10 cellular contexts compared by ENCODE assay signal in the genomic region with DNA sequence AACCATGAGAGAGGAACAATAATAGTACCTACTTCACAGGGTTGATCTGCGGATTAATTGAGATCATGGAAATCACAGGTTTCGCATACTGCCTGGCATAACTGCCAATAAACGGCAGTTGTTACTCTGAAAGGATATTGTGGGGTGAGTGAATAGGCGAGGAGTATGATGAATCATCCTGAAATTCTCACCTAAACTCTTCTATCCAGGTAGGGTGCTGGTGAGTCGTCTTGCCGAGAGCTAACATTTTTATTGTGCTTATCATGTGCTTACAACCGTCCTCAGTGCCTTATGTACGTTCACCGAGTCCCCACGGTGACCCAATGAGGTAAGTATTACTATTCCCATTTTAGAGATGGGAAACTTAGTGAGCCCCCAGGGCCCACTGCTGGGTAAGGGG. TPM values are rescaled to one million over a fixed set of nuclear protein-coding genes. Genes with fewer than 3 reads are reported as not detected.
A peak's percentile ranks its signal among the peaks of the same experiment; 100 is the strongest.
DNase-seq lines count a peak whose midpoint lies in the region; ATAC-seq, FAIRE-seq and TF ChIP-seq lines count a peak whose summit lies in the region.
"Had no signal": no experiment of that assay in that cellular context is flagged by ENCODE, and none has a peak within 500 bp of the region (broad histone marks: within the 10 kb centered on the region; RNA-seq: fewer than 3 reads in every experiment).

No MANE protein-coding gene starts in this region.

- peak overlapping the region; percentile 75 for H2AFZ ChIP-seq in astrocyte (ENCODE audit: low read depth, low read length)
- no peak overlapping the region for H2AFZ ChIP-seq in mesenchymal stem cell (ENCODE audit: low read depth, low read length)

- H3K27me3 Mint-ChIP-seq in astrocyte (ENCODE audit: low read depth, unreplicated experiment), result peaks cover 10% of the 10 kb centered on the region

- no peak overlapping the region for H3K4me2 ChIP-seq in astrocyte (ENCODE audit: low read length)
- no peak overlapping the region for H3K4me2 ChIP-seq in mesenchymal stem cell (ENCODE audit: low read length, poor library complexity, severe bottlenecking)

- no peak overlapping the region for H3K4me3 Mint-ChIP-seq in astrocyte (ENCODE audit: unreplicated experiment)
- H3K4me3 Mint-ChIP-seq: dendritic cell treated with granulocyte-macrophage colony-stimulating factor and Interleukin-4, amounts not matched to agents 40 ng/mL and 50 ng/mL, for 4 days had no signal

- 69% methylated on average over 10 of the region's 10 CpGs for WGBS in mesenchymal stem cell
- WGBS in aorta, 2 donors, result 76% methylated on average over 10 of the region's 10 CpGs

- H3K79me2 ChIP-seq in astrocyte (ENCODE audit: insufficient read depth, low read length), result no peaks in the 10 kb centered on the region

- no peaks in the 10 kb centered on the region for H3K36me3 ChIP-seq in astrocyte (ENCODE audit: insufficient read depth, low read length)
- no peaks in the 10 kb centered on the region for H3K36me3 ChIP-seq in mesenchymal stem cell (ENCODE audit: control insufficient read depth in 1 of 2, insufficient read depth in 2 of 2, low read depth in 1 of 2, low read length in 2 of 2)
- H3K36me3 ChIP-seq in aorta (ENCODE audit: control insufficient read depth in 1 of 2, insufficient read depth in 2 of 2, low read length in 1 of 2), result no peaks in the 10 kb centered on the region

- no peak overlapping the region for H3K27ac Mint-ChIP-seq in astrocyte (ENCODE audit: unreplicated experiment)
- H3K27ac Mint-ChIP-seq: dendritic cell treated with granulocyte-macrophage colony-stimulating factor and Interleukin-4, amounts not matched to agents 40 ng/mL and 50 ng/mL, for 4 days had no signal

- H3K27me3 ChIP-seq in astrocyte (ENCODE audit: insufficient read depth, low read length), result peaks cover 2% of the 10 kb centered on the region
- H3K27me3 ChIP-seq in mesenchymal stem cell (ENCODE audit: control insufficient read depth in 1 of 2, insufficient read depth in 1 of 2, low read length in 2 of 2), result peaks cover 0 to 20% of the 10 kb centered on the region in 2 experiments
- no peaks in the 10 kb centered on the region for H3K27me3 ChIP-seq in aorta (ENCODE audit: control insufficient read depth in 1 of 2, insufficient read depth in 2 of 2, low read length in 1 of 2)

- intact Hi-C loops in aorta (cut with DNase I), result loop anchor here (1.0 to 10.0 kb wide), 5 partner anchors 234 to 331 kb away; no protein-coding TSS in a partner anchor

- no peak overlapping the region for H2BK120ac ChIP-seq in mesenchymal stem cell (ENCODE audit: low read depth, low read length)

- H4K8ac ChIP-seq in mesenchymal stem cell (ENCODE audit: low read length), result no peak overlapping the region

- no peak overlapping the region for H4K91ac ChIP-seq in mesenchymal stem cell (ENCODE audit: low read length)

- no peak overlapping the region for H2BK15ac ChIP-seq in mesenchymal stem cell (ENCODE audit: low read depth, poor library complexity, severe bottlenecking)

- no peak overlapping the region for H3K23ac ChIP-seq in mesenchymal stem cell (ENCODE audit: low read length in 2 of 2)

- H3K9ac ChIP-seq in astrocyte (ENCODE audit: low read length) (peak overlapping the region; percentile 22), mesenchymal stem cell (ENCODE audit: low read length) (peak overlapping the region; percentile 66)

- no peak for FAIRE-seq in astrocyte (lab: Jason Lieb, UNC)

- H2BK5ac ChIP-seq in mesenchymal stem cell (ENCODE audit: low read depth, low read length, poor library complexity, severe bottlenecking), result no peak overlapping the region

- H3K14ac ChIP-seq in mesenchymal stem cell (ENCODE audit: low read length in 2 of 2), result no peak overlapping the region

- no peak overlapping the region for H3K18ac ChIP-seq in mesenchymal stem cell (ENCODE audit: low read depth in 1 of 2, low read length in 2 of 2)

- no peak for ATAC-seq in GM21723 (IDR thresholded peaks at IDR 0.05; ENCODE audit: unreplicated experiment)
- no peak for ATAC-seq in aorta (ENCODE audit: low FRiP score)

- peaks cover 1% of the 10 kb centered on the region for H3K9me3 Mint-ChIP-seq in astrocyte (ENCODE audit: unreplicated experiment)
- H3K9me3 Mint-ChIP-seq: dendritic cell treated with granulocyte-macrophage colony-stimulating factor and Interleukin-4, amounts not matched to agents 40 ng/mL and 50 ng/mL, for 4 days had no signal

- H3K4me1 ChIP-seq in astrocyte (ENCODE audit: insufficient read depth, low read length) (peaks cover 6% of the 10 kb centered on the region), mesenchymal stem cell (ENCODE audit: control insufficient read depth, insufficient read depth, low read depth, low read length) (peaks cover 4% of the 10 kb centered on the region), aorta (ENCODE audit: control insufficient read depth in 1 of 2, insufficient read depth in 2 of 2, low read length in 2 of 2) (no peaks in the 10 kb centered on the region)

- H3K27ac ChIP-seq in astrocyte (ENCODE audit: low read depth, low read length), result no peak overlapping the region
- no peak overlapping the region for H3K27ac ChIP-seq in mesenchymal stem cell (ENCODE audit: low read length, poor library complexity, severe bottlenecking)
- H3K27ac ChIP-seq in aorta (ENCODE audit: low read depth in 1 of 2, low read length in 2 of 2), result no peak overlapping the region

- no peak overlapping the region for H2BK12ac ChIP-seq in mesenchymal stem cell (ENCODE audit: low read length in 2 of 2)

- H4K20me1 ChIP-seq in astrocyte (ENCODE audit: insufficient read depth, low read length), result no peaks in the 10 kb centered on the region

- H3K36me3 Mint-ChIP-seq in astrocyte (ENCODE audit: low read depth, unreplicated experiment), result no peaks in the 10 kb centered on the region

- H3K9me3 ChIP-seq in astrocyte (ENCODE audit: insufficient read depth, low read depth, low read length) (no peaks in the 10 kb centered on the region), mesenchymal stem cell (ENCODE audit: control insufficient read depth, low read length) (no peaks in the 10 kb centered on the region), aorta (ENCODE audit: control insufficient read depth, low read length) (no peaks in the 10 kb centered on the region)

- peak; percentile 8 for DNase-seq in stimulated activated CD4-positive, alpha-beta T cell treated with anti-CD3 and anti-CD28 coated beads, Interleukin-1b, Interleukin-23, amount 100 ng/mL, for 48 hours
- no peak for DNase-seq in stimulated activated CD4-positive, alpha-beta T cell treated with anti-CD3 and anti-CD28 coated beads, Interleukin-2, amount 100 ng/mL, for 48 hours
- DNase-seq in astrocyte (ENCODE audit: low read depth) (no peak), mesenchymal stem cell (no peak), putamen (ENCODE audit: low spot score) (no peak), aorta (no peak), NCI-H1105 (lab: John Stamatoyannopoulos, UW) (no peak)
- DNase-seq: NCI-H1436 treated with DMSO at 0.1 percent for 48 hours had no signal

- no peak for TF ChIP-seq CTCF in astrocyte (IDR thresholded peaks at IDR 0.05; ENCODE audit: insufficient read depth, low read depth, low read length)

- H3K4me1 Mint-ChIP-seq in astrocyte (ENCODE audit: low read depth, unreplicated experiment), result no peaks in the 10 kb centered on the region

- no peak overlapping the region for H3K4me3 ChIP-seq in astrocyte (ENCODE audit: insufficient read depth, low read depth, low read length)
- H3K4me3 ChIP-seq in mesenchymal stem cell (ENCODE audit: insufficient read depth in 1 of 2, low read depth in 1 of 2, low read length in 2 of 2), result no peak overlapping the region
- H3K4me3 ChIP-seq in aorta (ENCODE audit: low read length in 2 of 2), result no peak overlapping the region

- no peak overlapping the region for H3K4ac ChIP-seq in mesenchymal stem cell (ENCODE audit: low read depth in 1 of 2, low read length in 2 of 2)

- H3K79me1 ChIP-seq in mesenchymal stem cell (replicated peaks; ENCODE audit: low read length, poor library complexity, severe bottlenecking), result no peaks in the 10 kb centered on the region

- no peak overlapping the region for H2AK5ac ChIP-seq in mesenchymal stem cell (ENCODE audit: low read length, severe bottlenecking)

RNA-seq across cellular contexts. Expression of gene SRGAP3, which starts 52.4 kb away (rescaled TPM):
- total RNA-seq in astrocyte (3.9 and 5.4 TPM in 2 replicates), aorta (10 to 100 TPM in 1 of 2 donors, 1 to 10 TPM in 1; 2.0 to 11.7 TPM)
- 0.33 TPM for polyA plus RNA-seq in mesenchymal stem cell (2013, experiment 1 of 2)
- polyA plus RNA-seq in mesenchymal stem cell (2013, experiment 2 of 2), result 0.21 TPM
- under 1 TPM; 0.26 to 0.63 TPM for polyA plus RNA-seq in aorta
